1 cellular context compared by ENCODE assay signal in the genomic region with DNA sequence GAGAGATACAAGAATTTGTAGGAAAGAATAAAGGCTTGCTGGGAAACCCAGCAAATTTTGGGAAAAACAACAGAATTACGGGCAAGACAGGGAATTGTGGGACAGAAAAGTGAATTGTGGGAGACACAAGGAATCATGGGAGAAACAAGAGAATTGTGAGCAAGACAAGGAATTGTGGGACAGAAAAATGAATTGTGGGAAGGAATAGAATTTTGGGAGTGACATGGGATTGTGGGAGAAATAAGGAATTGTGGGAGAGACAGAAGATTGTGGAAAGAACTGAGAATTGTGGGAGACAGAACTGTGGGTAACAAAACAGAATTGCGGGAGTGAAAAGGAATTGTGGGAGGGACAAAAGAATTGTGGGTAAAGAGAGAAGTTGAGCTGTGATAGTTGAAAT.
TF ChIP-seq lines count a peak whose summit lies in the region.

No MANE protein-coding gene starts in this region.

TF ChIP-seq in HCT116, 20 proteins besides CTCF, POLR2A, EP300 and RAD21 (continued from another document):
- TF ChIP-seq ZNF274 (IDR thresholded peaks at IDR 0.05; ENCODE audit: low read depth, low read length) (no peak), ZFX (IDR thresholded peaks at IDR 0.05) (no peak), MAX (IDR thresholded peaks at IDR 0.05) (no peak), TCF7L2 (IDR thresholded peaks at IDR 0.05; ENCODE audit: borderline replicate concordance, extremely low read depth, insufficient read depth, insufficient read length) (no peak), EZH2phosphoT487 (IDR thresholded peaks at IDR 0.05; ENCODE audit: borderline replicate concordance) (no peak), ATF3 (IDR thresholded peaks at IDR 0.05) (no peak), FOSL1 (IDR thresholded peaks at IDR 0.05; ENCODE audit: low read depth) (no peak), ELF1 (IDR thresholded peaks at IDR 0.05; ENCODE audit: borderline replicate concordance, low read depth) (no peak), YY1 (IDR thresholded peaks at IDR 0.05; ENCODE audit: extremely low read depth, insufficient replicate concordance, low read depth, low read length) (no peak)
